15 cellular contexts compared by ENCODE assay signal in genomic region chr3:137582484-137582883, GRCh38.
DNase-seq lines count a peak whose midpoint lies in the region; TF ChIP-seq lines count a peak whose summit lies in the region.
"Had no signal": no experiment of that assay in that cellular context is flagged by ENCODE, and none has a peak within 500 bp of the region (broad histone marks: within the 10 kb centered on the region; RNA-seq: fewer than 3 reads in every experiment).

No MANE protein-coding gene starts in this region.

- peaks cover 23% of the 10 kb centered on the region for H3K27me3 Mint-ChIP-seq in endodermal cell (ENCODE audit: insufficient read depth)
- H3K27me3 Mint-ChIP-seq in activated CD4-positive, alpha-beta memory T cell treated with anti-CD3 and anti-CD28 coated beads for 36 hours: no peaks in the 10 kb centered on the region
- H3K27me3 Mint-ChIP-seq: B cell had no signal

- no peak overlapping the region for H3K27ac Mint-ChIP-seq in endodermal cell
- H3K27ac Mint-ChIP-seq in activated CD4-positive, alpha-beta memory T cell treated with anti-CD3 and anti-CD28 coated beads for 36 hours: no peak overlapping the region
- H3K27ac Mint-ChIP-seq: B cell had no signal

- H3K4me3 ChIP-seq in endodermal cell (ENCODE audit: low read length): peak overlapping the region; percentile 42
- H3K4me3 ChIP-seq in Karpas-422 (ENCODE audit: low read length): no peak overlapping the region
- no peak overlapping the region for H3K4me3 ChIP-seq in ascending aorta
- H3K4me3 ChIP-seq: GM12878 had no signal

- intact Hi-C loops in ascending aorta (cut with DNase I): no loop called here
- intact Hi-C loops in activated CD4-positive, alpha-beta memory T cell treated with anti-CD3 and anti-CD28 coated beads for 36 hours (cut with micrococcal nuclease): no loop called here

- no peaks in the 10 kb centered on the region for H4K20me1 ChIP-seq in Karpas-422 (ENCODE audit: insufficient read depth, low read depth, low read length)

- H3K27me3 ChIP-seq in endodermal cell (ENCODE audit: control insufficient read depth, insufficient read depth, low read length, poor library complexity, severe bottlenecking) (peaks cover 13% of the 10 kb centered on the region), Karpas-422 (ENCODE audit: low read length) (no peaks in the 10 kb centered on the region), ascending aorta (no peaks in the 10 kb centered on the region)

- TF ChIP-seq CTCF in endodermal cell (conservative IDR thresholded peaks at IDR 0.05) (no peak), ascending aorta (IDR thresholded peaks at IDR 0.05) (no peak)

- DNase-seq in ELF-1 (ENCODE audit: low read depth, low spot score): peak; percentile 31
- DNase-seq in NCI-H524 treated with DMSO at 0.1 percent for 48 hours (lab: John Stamatoyannopoulos, UW): peak; percentile 38
- DNase-seq in endodermal cell: peak; percentile 74
- peak; percentile 63 for DNase-seq in iPS-NIHi11 (ENCODE audit: low spot score)
- no peak for DNase-seq in Karpas-422
- no peak for DNase-seq in ascending aorta (ENCODE audit: low spot score in 2 of 2)
- no peak for DNase-seq in activated CD4-positive, alpha-beta memory T cell treated with anti-CD3 and anti-CD28 coated beads for 36 hours
- DNase-seq in nucleus accumbens (lab: John Stamatoyannopoulos, UW): no peak
- DNase-seq: GF-D8, HCEC 1CT, NCI-H1105 treated with DMSO at 0.1 percent for 48 hours, NCI-H1694 treated with DMSO at 0.1 percent for 48 hours, NCI-H510A had no signal

- no peak overlapping the region for H2AFZ ChIP-seq in Karpas-422 (ENCODE audit: low read length)

- no peak overlapping the region for H3K27ac ChIP-seq in endodermal cell (ENCODE audit: low read depth, low read length)
- no peak overlapping the region for H3K27ac ChIP-seq in Karpas-422 (ENCODE audit: low read length)
- H3K27ac ChIP-seq in ascending aorta: no peak overlapping the region

- H3K36me3 Mint-ChIP-seq in endodermal cell (ENCODE audit: low read depth): peaks cover 16% of the 10 kb centered on the region
- no peaks in the 10 kb centered on the region for H3K36me3 Mint-ChIP-seq in activated CD4-positive, alpha-beta memory T cell treated with anti-CD3 and anti-CD28 coated beads for 36 hours

- CTCF ChIA-PET in activated CD4-positive, alpha-beta memory T cell treated with anti-CD3 and anti-CD28 coated beads for 36 hours (lab: Charles Lee): no interaction called here

- POLR2A ChIA-PET in activated CD4-positive, alpha-beta memory T cell treated with anti-CD3 and anti-CD28 coated beads for 36 hours (lab: Charles Lee): no interaction called here

- H3K9ac ChIP-seq in endodermal cell (ENCODE audit: extremely low read depth, low read length, poor library complexity, severe bottlenecking) (no peak overlapping the region), Karpas-422 (ENCODE audit: low read length) (no peak overlapping the region)

- no peak overlapping the region for H3K4me2 ChIP-seq in Karpas-422 (ENCODE audit: low read depth, low read length, poor library complexity, severe bottlenecking)

- WGBS in endodermal cell (ENCODE audit: insufficient coverage in 1 of 2, insufficient read length in 1 of 2), 2 experiments: 8% methylated on average over 1 of the region's 1 CpG; no CpG with 5 or more reads in 1 of the 2 experiments

- H3K4me1 ChIP-seq in endodermal cell (ENCODE audit: control insufficient read depth, insufficient read depth, low read length): peaks cover 8% of the 10 kb centered on the region
- H3K4me1 ChIP-seq in Karpas-422 (ENCODE audit: low read length): no peaks in the 10 kb centered on the region
- no peaks in the 10 kb centered on the region for H3K4me1 ChIP-seq in ascending aorta

- H3K79me2 ChIP-seq in Karpas-422 (ENCODE audit: low read length): no peaks in the 10 kb centered on the region

- H3K4me3 Mint-ChIP-seq in endodermal cell: no peak overlapping the region
- no peak overlapping the region for H3K4me3 Mint-ChIP-seq in activated CD4-positive, alpha-beta memory T cell treated with anti-CD3 and anti-CD28 coated beads for 36 hours
- H3K4me3 Mint-ChIP-seq: B cell had no signal

- H3K9me3 ChIP-seq in endodermal cell (ENCODE audit: control insufficient read depth, low read length): peaks cover 62% of the 10 kb centered on the region
- H3K9me3 ChIP-seq in Karpas-422 (ENCODE audit: low read length): no peaks in the 10 kb centered on the region
- H3K9me3 ChIP-seq in ascending aorta: no peaks in the 10 kb centered on the region

- no peaks in the 10 kb centered on the region for H3K9me2 ChIP-seq in Karpas-422 (replicated peaks; ENCODE audit: insufficient read depth, low read length)

- H3K4me1 Mint-ChIP-seq in endodermal cell: peaks cover 22% of the 10 kb centered on the region
- H3K4me1 Mint-ChIP-seq in activated CD4-positive, alpha-beta memory T cell treated with anti-CD3 and anti-CD28 coated beads for 36 hours (ENCODE audit: low read depth): no peaks in the 10 kb centered on the region
- H3K4me1 Mint-ChIP-seq: B cell had no signal

- H3K36me3 ChIP-seq in endodermal cell (ENCODE audit: control insufficient read depth, insufficient read depth, low read length) (no peaks in the 10 kb centered on the region), Karpas-422 (ENCODE audit: insufficient read depth, low read length) (no peaks in the 10 kb centered on the region), ascending aorta (no peaks in the 10 kb centered on the region)

- H3K9me3 Mint-ChIP-seq in endodermal cell: peaks cover 49% of the 10 kb centered on the region
- peaks cover 8% of the 10 kb centered on the region for H3K9me3 Mint-ChIP-seq in activated CD4-positive, alpha-beta memory T cell treated with anti-CD3 and anti-CD28 coated beads for 36 hours

Comparison
In these comparisons a context has a peak if more than half of its experiments do, and no peak if none do; other contexts are left out.
1. DNase-seq: peak in ELF-1 (single experiment), NCI-H524 treated with DMSO at 0.1 percent for 48 hours (single experiment), endodermal cell (single experiment) and iPS-NIHi11 (single experiment); none in Karpas-422 (single experiment), ascending aorta (0 of 2), activated CD4-positive, alpha-beta memory T cell treated with anti-CD3 and anti-CD28 coated beads for 36 hours (single experiment) and nucleus accumbens (0 of 56).